In genomic region chr17:45345554-45346254, GRCh38 we compare ENCODE assay signal across 10 cellular contexts. TPM values are rescaled to one million over a fixed set of nuclear protein-coding genes. Genes with fewer than 3 reads are reported as not detected.
DNase-seq lines count a peak whose midpoint lies in the region; ATAC-seq and TF ChIP-seq lines count a peak whose summit lies in the region.
"Had no signal": no experiment of that assay in that cellular context is flagged by ENCODE, and none has a peak within 500 bp of the region (broad histone marks: within the 10 kb centered on the region; RNA-seq: fewer than 3 reads in every experiment).

No MANE protein-coding gene starts in this region.

- H3K9me3 ChIP-seq in aorta (ENCODE audit: control insufficient read depth, low read length), result no peaks in the 10 kb centered on the region
- no peaks in the 10 kb centered on the region for H3K9me3 ChIP-seq in MG63

- H3K4me1 Mint-ChIP-seq in natural killer cell treated with Interleukin-12 subunit alpha and Interleukin-12 subunit beta and Interleukin-15 and Interleukin-18, amount 100 ng/mL, for 72 hours (ENCODE audit: low read depth in 2 of 2), result peaks cover 0 to 3% of the 10 kb centered on the region in 2 donors
- no peaks in the 10 kb centered on the region for H3K4me1 Mint-ChIP-seq in natural killer cell
- peaks cover 27% of the 10 kb centered on the region for H3K4me1 Mint-ChIP-seq in mesothelial cell of epicardium

- peak overlapping the region; percentile 58 to 72 for H3K27ac Mint-ChIP-seq in natural killer cell treated with Interleukin-12 subunit alpha and Interleukin-12 subunit beta and Interleukin-15 and Interleukin-18, amount 100 ng/mL, for 72 hours
- H3K27ac Mint-ChIP-seq in natural killer cell (no peak overlapping the region), mesothelial cell of epicardium (peak overlapping the region; percentile 32)

- H3K27me3 ChIP-seq in aorta (ENCODE audit: control insufficient read depth in 1 of 2, insufficient read depth in 2 of 2, low read length in 1 of 2), result no peaks in the 10 kb centered on the region
- H3K27me3 ChIP-seq in MG63, result no peaks in the 10 kb centered on the region

- TF ChIP-seq CTCF in natural killer cell (IDR thresholded peaks at IDR 0.05), result no peak
- no peak for TF ChIP-seq CTCF in cardiac fibroblast (IDR thresholded peaks at IDR 0.05; ENCODE audit: low read depth, low read length)
- TF ChIP-seq CTCF in mesothelial cell of epicardium (IDR thresholded peaks at IDR 0.05; ENCODE audit: unreplicated experiment), result no peak

- 37 to 43% methylated on average over 3 of the region's 3 CpGs for WGBS in aorta, 2 donors

- H3K27ac ChIP-seq in aorta (ENCODE audit: low read depth in 1 of 2, low read length in 2 of 2), result no peak overlapping the region
- H3K27ac ChIP-seq: C4-2B, VCaP had no signal

- no peaks in the 10 kb centered on the region for H3K9me3 Mint-ChIP-seq in natural killer cell treated with Interleukin-12 subunit alpha and Interleukin-12 subunit beta and Interleukin-15 and Interleukin-18, amount 100 ng/mL, for 72 hours
- H3K9me3 Mint-ChIP-seq in natural killer cell (no peaks in the 10 kb centered on the region), mesothelial cell of epicardium (no peaks in the 10 kb centered on the region)

- ATAC-seq in natural killer cell treated with Interleukin-12 subunit alpha and Interleukin-12 subunit beta and Interleukin-15 and Interleukin-18, amount 100 ng/mL, for 72 hours, result no peak
- no peak for ATAC-seq in natural killer cell
- peak; percentile 79 for ATAC-seq in aorta (ENCODE audit: low FRiP score)

- intact Hi-C loops in natural killer cell (cut with micrococcal nuclease), result no loop called here
- intact Hi-C loops in aorta (cut with DNase I), result no loop called here

- DNase-seq in natural killer cell treated with Interleukin-12 subunit alpha and Interleukin-12 subunit beta and Interleukin-15 and Interleukin-18, amount 100 ng/mL, for 72 hours (ENCODE audit: low spot score), result no peak
- DNase-seq in natural killer cell, result no peak
- DNase-seq in cardiac fibroblast (ENCODE audit: low read depth in 2 of 2), result peak; percentile 46 to 96
- no peak for DNase-seq in mesothelial cell of epicardium (ENCODE audit: low spot score in 2 of 2, unreplicated experiment in 2 of 2)
- no peak for DNase-seq in aorta
- DNase-seq in MG63, result no peak
- DNase-seq in hepatic stellate cell (ENCODE audit: low spot score), result no peak
- no peak for DNase-seq in kidney glomerular epithelial cell (lab: John Stamatoyannopoulos, UW)

- no peak overlapping the region for H3K4me3 Mint-ChIP-seq in natural killer cell treated with Interleukin-12 subunit alpha and Interleukin-12 subunit beta and Interleukin-15 and Interleukin-18, amount 100 ng/mL, for 72 hours
- H3K4me3 Mint-ChIP-seq in natural killer cell (no peak overlapping the region), mesothelial cell of epicardium (no peak overlapping the region)

- H3K4me1 ChIP-seq in aorta (ENCODE audit: control insufficient read depth in 1 of 2, insufficient read depth in 2 of 2, low read length in 2 of 2), result no peaks in the 10 kb centered on the region

- peaks cover 0 to 2% of the 10 kb centered on the region in 2 donors for H3K27me3 Mint-ChIP-seq in natural killer cell treated with Interleukin-12 subunit alpha and Interleukin-12 subunit beta and Interleukin-15 and Interleukin-18, amount 100 ng/mL, for 72 hours
- H3K27me3 Mint-ChIP-seq in natural killer cell (ENCODE audit: low read depth in 2 of 2), result peaks cover 0 to 3% of the 10 kb centered on the region in 2 donors
- peaks cover 7% of the 10 kb centered on the region for H3K27me3 Mint-ChIP-seq in mesothelial cell of epicardium (ENCODE audit: low read depth)

- H3K4me3 ChIP-seq in cardiac fibroblast (replicated peaks in 1 of 2; ENCODE audit: low read depth in 2 of 2, low read length in 2 of 2) (no peak overlapping the region), aorta (ENCODE audit: low read length in 2 of 2) (no peak overlapping the region), MG63 (no peak overlapping the region)

- H3K36me3 ChIP-seq in aorta (ENCODE audit: control insufficient read depth in 1 of 2, insufficient read depth in 2 of 2, low read length in 1 of 2) (no peaks in the 10 kb centered on the region), MG63 (no peaks in the 10 kb centered on the region)

- H3K36me3 Mint-ChIP-seq in natural killer cell treated with Interleukin-12 subunit alpha and Interleukin-12 subunit beta and Interleukin-15 and Interleukin-18, amount 100 ng/mL, for 72 hours, result no peaks in the 10 kb centered on the region
- H3K36me3 Mint-ChIP-seq in natural killer cell (no peaks in the 10 kb centered on the region), mesothelial cell of epicardium (no peaks in the 10 kb centered on the region)

RNA-seq across cellular contexts. Expression of gene MAP3K14, which starts 28.9 kb away (rescaled TPM):
- total RNA-seq in natural killer cell treated with Interleukin-12 subunit alpha and Interleukin-12 subunit beta and Interleukin-15 and Interleukin-18, amount 100 ng/mL, for 72 hours, result 10 to 100 TPM; 65.9 to 75.4 TPM
- total RNA-seq in natural killer cell, result 10 to 100 TPM; 28.0 to 31.9 (median 31.6) TPM
- total RNA-seq in mesothelial cell of epicardium, result 8.9 to 9.9 TPM (median 9.8 TPM) in 3 replicates
- total RNA-seq in aorta, result 10 to 100 TPM; 10.6 to 19.7 TPM
- 1 to 10 TPM; 5.9 to 6.0 TPM for polyA plus RNA-seq in aorta
- total RNA-seq in MG63 (2014; rRNA removed; shearing (Covaris generic); ENCODE audit: low replicate concordance), result 13.4 and 18.7 TPM in 2 replicates

Comparison
In these comparisons a context has a peak if more than half of its experiments do, and no peak if none do; other contexts are left out.
1. H3K27ac Mint-ChIP-seq: peak in natural killer cell treated with Interleukin-12 subunit alpha and Interleukin-12 subunit beta and Interleukin-15 and Interleukin-18, amount 100 ng/mL, for 72 hours (2 of 2) and mesothelial cell of epicardium (single experiment); none in natural killer cell (0 of 2).
2. DNase-seq: peak in cardiac fibroblast (2 of 2); none in natural killer cell treated with Interleukin-12 subunit alpha and Interleukin-12 subunit beta and Interleukin-15 and Interleukin-18, amount 100 ng/mL, for 72 hours (single experiment), natural killer cell (single experiment), mesothelial cell of epicardium (0 of 2), aorta (0 of 2), MG63 (single experiment), hepatic stellate cell (single experiment) and kidney glomerular epithelial cell (single experiment).